Comparison of ENCODE assay signal across 19 cellular contexts in genomic region chr18:10378688-10379465, GRCh38.
DNase-seq lines count a peak whose midpoint lies in the region; ATAC-seq, FAIRE-seq and TF ChIP-seq lines count a peak whose summit lies in the region.
"Had no signal": no experiment of that assay in that cellular context is flagged by ENCODE, and none has a peak within 500 bp of the region (broad histone marks: within the 10 kb centered on the region; RNA-seq: fewer than 3 reads in every experiment).

No MANE protein-coding gene starts in this region.

- BruUV-seq in mammary epithelial cell (replicated peaks; lab: Mats Ljungman, UMichigan) (no TSS peak), MCF 10A (replicated peaks; lab: Mats Ljungman, UMichigan) (no TSS peak)

- dilution Hi-C loops in mammary epithelial cell (cut with HindIII; ENCODE audit: low sequenced_read_pairs): no loop called here
- dilution Hi-C loops in keratinocyte (cut with MboI; ENCODE audit: extremely low pct_ligation_motif_present, low sequenced_read_pairs): no loop called here

- peaks cover 1% of the 10 kb centered on the region for H3K36me3 Mint-ChIP-seq in MCF 10A (ENCODE audit: insufficient read depth, unreplicated experiment)

- no peak for ATAC-seq in GM18907 (IDR thresholded peaks at IDR 0.05; ENCODE audit: unreplicated experiment)
- ATAC-seq: activated naive CD8-positive, alpha-beta T cell treated with anti-CD3 and anti-CD28 coated beads, Interleukin-2, amount 50 U/mL, for 24 hours; esophagus mucosa had no signal

- FAIRE-seq in keratinocyte (lab: Jason Lieb, UNC): peak; percentile 61
- FAIRE-seq: GM19239 had no signal

- no peaks in the 10 kb centered on the region for H3K9me1 ChIP-seq in keratinocyte (ENCODE audit: control insufficient read depth, extremely low read depth, insufficient read depth, low read length)

- in situ Hi-C loops in mammary epithelial cell (cut with MboI; ENCODE audit: low sequenced_read_pairs in 2 of 2): no loop called here

- WGBS in mammary epithelial cell (ENCODE audit: low coverage, missing lambda C conversion rate): 76% methylated on average over 6 of the region's 6 CpGs

- peak; percentile 40 for DNase-seq in mammary epithelial cell
- DNase-seq in MCF 10A (ENCODE audit: unreplicated experiment): no peak
- DNase-seq in amniotic stem cell (lab: John Stamatoyannopoulos, UW): peak; percentile 55
- DNase-seq in keratinocyte (ENCODE audit: low read depth, low spot score): no peak
- DNase-seq in HEK293T (ENCODE audit: extremely low spot score): no peak
- no peak for DNase-seq in midbrain (lab: John Stamatoyannopoulos, UW)
- DNase-seq in H4 (ENCODE audit: low spot score): no peak
- DNase-seq: activated CD4-positive, alpha-beta T cell treated with anti-CD3 and anti-CD28 coated beads, Interleukin-2, amount 50 U/mL, for 1 hour; activated naive CD8-positive, alpha-beta T cell treated with anti-CD3 and anti-CD28 coated beads, Interleukin-2, amount 50 U/mL, for 24 hours; activated T-cell treated with anti-CD3 and anti-CD28 coated beads, Interleukin-2, amount 50 U/mL, for 48 hours; NCI-H146; NCI-H524; stimulated activated CD4-positive, alpha-beta T cell treated with anti-CD3 and anti-CD28 coated beads, Interleukin-15, amount 100 ng/mL, for 24 hours; T-helper 2 cell had no signal

- POLR2A ChIA-PET in MCF 10A (lab: Yijun Ruan, JAX): interaction anchor here (0.9 kb wide), 1 partner anchor 18 kb away, joined by 3 read pairs; no protein-coding TSS in a partner anchor
- POLR2A ChIA-PET in HEK293T (lab: Yijun Ruan, JAX): no interaction called here

- no peaks in the 10 kb centered on the region for H3K27me3 Mint-ChIP-seq in MCF 10A (ENCODE audit: insufficient read depth, unreplicated experiment)

- no peaks in the 10 kb centered on the region for H3K9me3 Mint-ChIP-seq in MCF 10A (ENCODE audit: unreplicated experiment)
- H3K9me3 Mint-ChIP-seq: activated naive CD8-positive, alpha-beta T cell treated with anti-CD3 and anti-CD28 coated beads, Interleukin-2, amount 50 U/mL, for 24 hours had no signal

- H3K79me2 ChIP-seq in mammary epithelial cell (ENCODE audit: insufficient read depth, low read length) (no peaks in the 10 kb centered on the region), keratinocyte (ENCODE audit: control insufficient read depth, insufficient read depth, low read length) (no peaks in the 10 kb centered on the region)

- no peaks in the 10 kb centered on the region for H3K27me3 ChIP-seq in mammary epithelial cell (ENCODE audit: insufficient read depth, low read length)
- H3K27me3 ChIP-seq in keratinocyte (ENCODE audit: control insufficient read depth, extremely low read depth, insufficient read depth, low read length): no peaks in the 10 kb centered on the region

- peaks cover 21% of the 10 kb centered on the region for H3K4me1 Mint-ChIP-seq in MCF 10A (ENCODE audit: insufficient read depth, unreplicated experiment)

- H3K4me2 ChIP-seq in mammary epithelial cell (ENCODE audit: insufficient read depth, low read depth, low read length) (no peak overlapping the region), keratinocyte (ENCODE audit: control insufficient read depth, extremely low read depth, insufficient read depth, low read depth, low read length) (no peak overlapping the region)

- no peak overlapping the region for H3K4me3 Mint-ChIP-seq in MCF 10A (ENCODE audit: unreplicated experiment)
- H3K4me3 Mint-ChIP-seq: activated naive CD8-positive, alpha-beta T cell treated with anti-CD3 and anti-CD28 coated beads, Interleukin-2, amount 50 U/mL, for 24 hours had no signal

- no peak overlapping the region for H3K27ac Mint-ChIP-seq in MCF 10A (ENCODE audit: low read depth, unreplicated experiment)
- H3K27ac Mint-ChIP-seq: activated naive CD8-positive, alpha-beta T cell treated with anti-CD3 and anti-CD28 coated beads, Interleukin-2, amount 50 U/mL, for 24 hours had no signal

- no peak overlapping the region for H2AFZ ChIP-seq in mammary epithelial cell (ENCODE audit: low read depth, low read length)
- H2AFZ ChIP-seq in keratinocyte (ENCODE audit: control insufficient read depth, low read length): no peak overlapping the region

- H3K36me3 ChIP-seq in mammary epithelial cell (ENCODE audit: insufficient read depth, low read length): no peaks in the 10 kb centered on the region
- no peaks in the 10 kb centered on the region for H3K36me3 ChIP-seq in keratinocyte (ENCODE audit: control insufficient read depth in 2 of 2, extremely low read depth in 1 of 2, insufficient read depth in 2 of 2, low read length in 2 of 2)

- no peaks in the 10 kb centered on the region for H4K20me1 ChIP-seq in mammary epithelial cell (ENCODE audit: insufficient read depth, low read length)
- no peaks in the 10 kb centered on the region for H4K20me1 ChIP-seq in keratinocyte (ENCODE audit: control insufficient read depth, extremely low read depth, insufficient read depth, low read length)

- TF ChIP-seq CTCF in mammary epithelial cell (conservative IDR thresholded peaks at IDR 0.05 in 1 of 2, IDR thresholded peaks at IDR 0.05 in 1 of 2; ENCODE audit: extremely low read depth in 1 of 2, insufficient read depth in 1 of 2, low read depth in 1 of 2, low read length in 2 of 2) (no peak), MCF 10A (IDR thresholded peaks at IDR 0.05; ENCODE audit: unreplicated experiment) (no peak), keratinocyte (optimal IDR thresholded peaks at IDR 0.05 in 1 of 3, IDR thresholded peaks at IDR 0.05 in 1 of 3, conservative IDR thresholded peaks at IDR 0.05 in 1 of 3; ENCODE audit: extremely low read depth in 1 of 3, insufficient read depth in 2 of 3, low read length in 3 of 3) (no peak)

- H3K9me3 ChIP-seq in mammary epithelial cell (replicated peaks; ENCODE audit: insufficient read depth, low read length): no peaks in the 10 kb centered on the region
- H3K9me3 ChIP-seq in keratinocyte (ENCODE audit: control insufficient read depth, low read depth, low read length): no peaks in the 10 kb centered on the region

- CTCF ChIA-PET in mammary epithelial cell (lab: Charles Lee; ENCODE audit: low non-redundant PET) (no interaction called here), MCF 10A (lab: Yijun Ruan, JAX) (no interaction called here), HEK293T (lab: Yijun Ruan, JAX) (no interaction called here)

- H3K9ac ChIP-seq in mammary epithelial cell (ENCODE audit: insufficient read depth, low read length): no peak overlapping the region
- no peak overlapping the region for H3K9ac ChIP-seq in keratinocyte (ENCODE audit: control insufficient read depth, extremely low read depth, insufficient read depth, low read length)

- no peaks in the 10 kb centered on the region for H3K4me1 ChIP-seq in mammary epithelial cell (ENCODE audit: insufficient read depth, low read length)
- H3K4me1 ChIP-seq in keratinocyte (ENCODE audit: control insufficient read depth, extremely low read depth, insufficient read depth, low read length): peaks cover 20% of the 10 kb centered on the region

- intact Hi-C loops in mammary epithelial cell (cut with micrococcal nuclease): no loop called here
- intact Hi-C loops in MCF 10A (cut with micrococcal nuclease): no loop called here

- no peak overlapping the region for H3K4me3 ChIP-seq in mammary epithelial cell (replicated peaks in 1 of 3; ENCODE audit: insufficient read depth in 1 of 3, low read depth in 2 of 3, low read length in 3 of 3)
- H3K4me3 ChIP-seq in keratinocyte (ENCODE audit: control insufficient read depth in 2 of 3, extremely low read depth in 1 of 3, insufficient read depth in 2 of 3, low read depth in 1 of 3, low read length in 3 of 3): no peak overlapping the region
- H3K4me3 ChIP-seq: lung had no signal

- H3K27ac ChIP-seq in mammary epithelial cell (ENCODE audit: insufficient read depth, low read depth, low read length) (no peak overlapping the region), keratinocyte (ENCODE audit: control insufficient read depth, insufficient read depth, low read length) (no peak overlapping the region)
- H3K27ac ChIP-seq: RWPE1 had no signal

TF ChIP-seq in HEK293T, 16 proteins besides CTCF, POLR2A, EP300 and RAD21:
- TF ChIP-seq CTBP1 (IDR thresholded peaks at IDR 0.05; ENCODE audit: borderline replicate concordance) (no peak), NFRKB (IDR thresholded peaks at IDR 0.05) (no peak), FOXA1 (IDR thresholded peaks at IDR 0.05) (no peak), ELF4 (IDR thresholded peaks at IDR 0.05) (no peak), BHLHE40 (IDR thresholded peaks at IDR 0.05; ENCODE audit: borderline replicate concordance) (no peak), ARNT (IDR thresholded peaks at IDR 0.05) (no peak)
- TF ChIP-seq, protein P1, sequence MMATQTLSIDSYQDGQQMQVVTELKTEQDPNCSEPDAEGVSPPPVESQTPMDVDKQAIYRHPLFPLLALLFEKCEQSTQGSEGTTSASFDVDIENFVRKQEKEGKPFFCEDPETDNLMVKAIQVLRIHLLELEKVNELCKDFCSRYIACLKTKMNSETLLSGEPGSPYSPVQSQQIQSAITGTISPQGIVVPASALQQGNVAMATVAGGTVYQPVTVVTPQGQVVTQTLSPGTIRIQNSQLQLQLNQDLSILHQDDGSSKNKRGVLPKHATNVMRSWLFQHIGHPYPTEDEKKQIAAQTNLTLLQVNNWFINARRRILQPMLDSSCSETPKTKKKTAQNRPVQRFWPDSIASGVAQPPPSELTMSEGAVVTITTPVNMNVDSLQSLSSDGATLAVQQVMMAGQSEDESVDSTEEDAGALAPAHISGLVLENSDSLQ (IDR thresholded peaks at IDR 0.05): no peak
TF ChIP-seq in HEK293T: peak in this region for 0.

Comparison
In these comparisons a context has a peak if more than half of its experiments do, and no peak if none do; other contexts are left out.
1. DNase-seq: peak in mammary epithelial cell (single experiment) and amniotic stem cell (single experiment); none in MCF 10A (single experiment), keratinocyte (single experiment), HEK293T (single experiment), midbrain (single experiment) and H4 (single experiment).